15 cellular contexts compared by ENCODE assay signal in the genomic region with DNA sequence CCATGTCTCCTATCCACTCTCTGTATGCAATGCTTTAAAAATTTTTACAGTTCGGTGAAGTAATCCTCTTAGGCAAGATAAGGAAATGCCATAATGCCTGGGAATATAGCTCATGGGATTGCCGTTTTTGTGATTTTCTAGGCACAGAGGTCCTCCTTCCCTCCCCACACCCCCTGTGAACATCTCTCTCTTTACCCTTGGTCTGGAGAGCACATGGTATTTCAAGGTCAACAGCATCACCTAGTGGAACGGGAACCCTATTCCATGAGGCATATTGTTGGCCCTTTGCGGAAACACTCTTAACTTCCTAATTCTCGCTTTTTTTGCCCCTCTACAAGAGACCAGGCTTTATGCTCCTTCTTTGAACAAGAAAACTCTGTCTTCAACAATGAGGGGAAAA. TPM values are rescaled to one million over a fixed set of nuclear protein-coding genes. Genes with fewer than 3 reads are reported as not detected.
DNase-seq lines count a peak whose midpoint lies in the region; ATAC-seq, FAIRE-seq and TF ChIP-seq lines count a peak whose summit lies in the region.
"Had no signal": no experiment of that assay in that cellular context is flagged by ENCODE, and none has a peak within 500 bp of the region (broad histone marks: within the 10 kb centered on the region; RNA-seq: fewer than 3 reads in every experiment).

No MANE protein-coding gene starts in this region.

- no peaks in the 10 kb centered on the region for H3K9me3 ChIP-seq in K562 (replicated peaks; ENCODE audit: control insufficient read depth, insufficient read depth, low read depth, low read length)
- no peaks in the 10 kb centered on the region for H3K9me3 ChIP-seq in osteoblast (ENCODE audit: low read depth, low read length)

- no TSS peak for BruUV-seq in K562 (replicated peaks; lab: Mats Ljungman, UMichigan)

- ATAC-seq in K562, result no peak; the same call in 2 of the 3 replicates
- ATAC-seq in sciatic nerve, result no peak
- ATAC-seq: activated naive CD8-positive, alpha-beta T cell treated with anti-CD3 and anti-CD28 coated beads, Interleukin-2, amount 50 U/mL, for 24 hours had no signal

- intact Hi-C loops in K562 (cut with micrococcal nuclease), result loop anchor here (1.0 to 10.0 kb wide), 2 partner anchors 242 to 306 kb away; no protein-coding TSS in a partner anchor
- intact Hi-C loops in sciatic nerve (cut with DNase I), result no loop called here

- POLR2A ChIA-PET in K562 (lab: Yijun Ruan, JAX), result no interaction called here

- H3K4me2 ChIP-seq in K562 (ENCODE audit: insufficient read depth, low read length) (no peak overlapping the region), osteoblast (ENCODE audit: insufficient read depth, low read length) (no peak overlapping the region)

- H4K20me1 ChIP-seq in K562 (replicated peaks; ENCODE audit: control insufficient read depth, insufficient read depth, low read length) (no peaks in the 10 kb centered on the region), osteoblast (ENCODE audit: insufficient read depth, low read length) (no peaks in the 10 kb centered on the region)

- no peak overlapping the region for H3K27ac ChIP-seq in K562 (ENCODE audit: extremely low read depth, low read depth, low read length)
- H3K27ac ChIP-seq in osteoblast (ENCODE audit: low read depth, low read length), result no peak overlapping the region

- no peaks in the 10 kb centered on the region for H3K4me1 ChIP-seq in K562 (replicated peaks in 1 of 2; ENCODE audit: control insufficient read depth in 2 of 2, insufficient read depth in 2 of 2, low read length in 2 of 2)
- H3K4me1 ChIP-seq in osteoblast (ENCODE audit: insufficient read depth, low read length), result no peaks in the 10 kb centered on the region

- H3K79me2 ChIP-seq in K562 (ENCODE audit: control insufficient read depth, insufficient read depth, low read length), result no peaks in the 10 kb centered on the region
- H3K79me2 ChIP-seq in osteoblast (ENCODE audit: insufficient read depth, low read length), result no peaks in the 10 kb centered on the region

- DNase-seq in GM12865 (ENCODE audit: low read depth) (no peak), LNCaP clone FGC (ENCODE audit: low read depth) (no peak), K562 (ENCODE audit: extremely low read depth in 1 of 4, low spot score in 3 of 4) (peak in 1 of 4 experiments; percentile 18), osteoblast (ENCODE audit: insufficient read length, low spot score, missing footprints) (no peak), sciatic nerve (ENCODE audit: low spot score) (no peak), OCI-M2 (lab: John Stamatoyannopoulos, UW; ENCODE audit: unreplicated experiment) (no peak)
- no peak for DNase-seq in stimulated activated naive CD4-positive, alpha-beta T cell (lab: John Stamatoyannopoulos, UW)
- DNase-seq: activated CD4-positive, alpha-beta T cell treated with anti-CD3 and anti-CD28 coated beads, Interleukin-2, amount 50 U/mL, for 1 hour; activated naive CD8-positive, alpha-beta T cell treated with anti-CD3 and anti-CD28 coated beads, Interleukin-2, amount 50 U/mL, for 24 hours; activated T-cell treated with anti-CD3 and anti-CD28 coated beads, Interleukin-2, amount 50 U/mL, for 24 hours; CD4-positive, alpha-beta memory T cell; cerebellar nuclear complex; GF-D8; MV-4-11; NCI-H2081 had no signal

- H3K36me3 ChIP-seq in K562 (ENCODE audit: control insufficient read depth, insufficient read depth, low read length), result no peaks in the 10 kb centered on the region
- no peaks in the 10 kb centered on the region for H3K36me3 ChIP-seq in osteoblast (ENCODE audit: insufficient read depth, low read length)

- TF ChIP-seq CTCF in GM12865 (IDR thresholded peaks at IDR 0.05; ENCODE audit: insufficient read depth, low read depth, low read length, missing control alignments) (peak; percentile 3), LNCaP clone FGC (IDR thresholded peaks at IDR 0.05; ENCODE audit: control insufficient read depth, extremely low read depth, insufficient read depth) (peak; percentile 59), K562 (IDR thresholded peaks at IDR 0.05 in 2 of 3, conservative IDR thresholded peaks at IDR 0.05 in 1 of 3; ENCODE audit: insufficient read depth in 2 of 3, low read depth in 1 of 3, low read length in 3 of 3) (peak in 2 of 3 experiments; percentile 50 to 54; a peak in 2 of 6 replicates), osteoblast (IDR thresholded peaks at IDR 0.05; ENCODE audit: extremely low read depth, low read depth, low read length) (peak; percentile 27)

- WGBS in K562 (ENCODE audit: insufficient coverage, low coverage, missing lambda C conversion rate), result 0% methylated on average over 5 of the region's 5 CpGs

- H3K9me1 ChIP-seq in K562 (ENCODE audit: control insufficient read depth, insufficient read depth, low read length), result no peaks in the 10 kb centered on the region

- in situ Hi-C loops in K562 (cut with MboI), result no loop called here

- TF ChIP-seq RAD21 in K562 (CRISPR knock-in tag; conservative IDR thresholded peaks at IDR 0.05 in 1 of 2, IDR thresholded peaks at IDR 0.05 in 1 of 2), result peak; percentile 40 to 58

- CTCF ChIA-PET in K562 (lab: Yijun Ruan, JAX; ENCODE audit: low intra/inter-chr PET ratio), result interaction anchor here (0.6 kb wide), 1 partner anchor 789 kb away, joined by 3 read pairs; no protein-coding TSS in a partner anchor

- no peak for FAIRE-seq in K562 (lab: Jason Lieb, UNC)

- H3K4me3 ChIP-seq in GM12865 (ENCODE audit: low read depth, low read length) (no peak overlapping the region), LNCaP clone FGC (ENCODE audit: low read depth, low read length) (no peak overlapping the region), K562 (no peak overlapping the region), osteoblast (ENCODE audit: insufficient read depth, low read length) (no peak overlapping the region)

- no peak overlapping the region for H2AFZ ChIP-seq in K562 (ENCODE audit: low read depth, low read length)
- no peak overlapping the region for H2AFZ ChIP-seq in osteoblast (ENCODE audit: low read length)

- TF ChIP-seq EP300 in K562 (IDR thresholded peaks at IDR 0.05; ENCODE audit: low read length), result no peak

- TF ChIP-seq POLR2A in K562 (conservative IDR thresholded peaks at IDR 0.05), result no peak

- H3K9ac ChIP-seq in K562 (ENCODE audit: insufficient read depth in 1 of 2, low read depth in 2 of 2, low read length in 2 of 2), result no peak overlapping the region

- no peaks in the 10 kb centered on the region for H3K27me3 ChIP-seq in K562 (ENCODE audit: control insufficient read depth in 2 of 2, insufficient read depth in 2 of 2, low read length in 2 of 2)
- H3K27me3 ChIP-seq in osteoblast (ENCODE audit: insufficient read depth, low read length), result no peaks in the 10 kb centered on the region

TF ChIP-seq in K562, 482 proteins besides CTCF, POLR2A, EP300 and RAD21 (continues in another document):
- TF ChIP-seq SMC3 (conservative IDR thresholded peaks at IDR 0.05; ENCODE audit: insufficient read depth, low read depth, low read length), result peak; percentile 46; the same call in 1 of the 2 replicates

RNA-seq across cellular contexts. Expression of a gene that starts 8.8 kb away (rescaled TPM):
- not detected in 2 replicates for total RNA-seq in K562 (2011; cell fraction: chromatin; rRNA removed; ENCODE audit: low replicate concordance)
- not detected in 2 replicates for total RNA-seq in K562 (2011; cell fraction: nucleolus; rRNA removed)
- not detected in 2 replicates for total RNA-seq in K562 (2011; cell fraction: nucleoplasm; rRNA removed)
- not detected in 2 replicates for total RNA-seq in K562 (2014; rRNA removed)
- total RNA-seq in K562 (2014; rRNA removed; fragmentation: Illumina TruSeq; extraction: Trizol), result not detected in 2 replicates
- not detected in 2 replicates for total RNA-seq in K562 (2015; rRNA removed; fragmentation: Illumina TruSeq; extraction: Trizol)
- not detected in 2 replicates for total RNA-seq in K562 (2021)
- polyA plus RNA-seq in K562 (2011; rRNA removed), result not detected in 2 replicates
- not detected in 2 replicates for polyA plus RNA-seq in K562 (2011; cell fraction: cytosol; rRNA removed)
- polyA plus RNA-seq in K562 (2011; cell fraction: nucleus; rRNA removed), result not detected in 2 replicates
- polyA plus RNA-seq in K562 (2012), result not detected in 2 replicates
- not detected in 2 replicates for polyA plus RNA-seq in K562 (2014; fragmentation: Illumina TruSeq; extraction: Trizol)
- polyA plus RNA-seq in K562 (2014; fragmentation: Nextera tagmentation; extraction: Ambion mirVana), result not detected
- not detected in 2 replicates for polyA plus RNA-seq in K562 (2014; rRNA removed)
- polyA minus RNA-seq in K562 (2011; rRNA and poly(A)+ RNA removed), result not detected in 2 replicates
- not detected in 2 replicates for polyA minus RNA-seq in K562 (2011; cell fraction: cytosol; rRNA and poly(A)+ RNA removed)
- not detected in 2 replicates for polyA minus RNA-seq in K562 (2011; cell fraction: nucleus; rRNA and poly(A)+ RNA removed)
- not detected in 2 replicates for total RNA-seq in osteoblast
- not detected for total RNA-seq in sciatic nerve
- total RNA-seq: CD4-positive, alpha-beta memory T cell had no signal
- polyA plus RNA-seq: CD4-positive, alpha-beta memory T cell had no signal

RNA-seq across cellular contexts. Expression of a gene that starts 27.1 kb away (rescaled TPM):
- total RNA-seq in K562 (2011; cell fraction: chromatin; rRNA removed; ENCODE audit: low replicate concordance), result not detected in 2 replicates
- not detected in 2 replicates for total RNA-seq in K562 (2011; cell fraction: nucleolus; rRNA removed)
- total RNA-seq in K562 (2011; cell fraction: nucleoplasm; rRNA removed), result not detected in 2 replicates
- total RNA-seq in K562 (2014; rRNA removed), result not detected in 2 replicates
- total RNA-seq in K562 (2014; rRNA removed; fragmentation: Illumina TruSeq; extraction: Trizol), result not detected in 2 replicates
- not detected in 2 replicates for total RNA-seq in K562 (2015; rRNA removed; fragmentation: Illumina TruSeq; extraction: Trizol)
- total RNA-seq in K562 (2021), result 0.45 TPM in 1 of 2 replicates, not detected in the other
- not detected in 2 replicates for polyA plus RNA-seq in K562 (2011; rRNA removed)
- polyA plus RNA-seq in K562 (2011; cell fraction: cytosol; rRNA removed), result not detected in 2 replicates
- polyA plus RNA-seq in K562 (2011; cell fraction: nucleus; rRNA removed), result not detected in 2 replicates
- polyA plus RNA-seq in K562 (2012), result not detected in 2 replicates
- polyA plus RNA-seq in K562 (2014; fragmentation: Illumina TruSeq; extraction: Trizol), result not detected in 2 replicates
- not detected for polyA plus RNA-seq in K562 (2014; fragmentation: Nextera tagmentation; extraction: Ambion mirVana)
- not detected in 2 replicates for polyA plus RNA-seq in K562 (2014; rRNA removed)
- polyA minus RNA-seq in K562 (2011; rRNA and poly(A)+ RNA removed), result not detected in 2 replicates
- polyA minus RNA-seq in K562 (2011; cell fraction: cytosol; rRNA and poly(A)+ RNA removed), result not detected in 2 replicates
- polyA minus RNA-seq in K562 (2011; cell fraction: nucleus; rRNA and poly(A)+ RNA removed), result not detected in 2 replicates
- total RNA-seq in osteoblast, result not detected in 2 replicates
- total RNA-seq in sciatic nerve, result not detected
- total RNA-seq: CD4-positive, alpha-beta memory T cell had no signal
- polyA plus RNA-seq: CD4-positive, alpha-beta memory T cell had no signal

Comparison
In these comparisons a context has a peak if more than half of its experiments do, and no peak if none do; other contexts are left out.
1. CTCF ChIP-seq: peak in every context shown above with its lines; median percentile 59 in LNCaP clone FGC; 52 in K562; 27 in osteoblast; 3 in GM12865.